In genomic region chr15:51356983-51357382, GRCh38 we compare ENCODE assay signal across 23 cellular contexts. TPM values are rescaled to one million over a fixed set of nuclear protein-coding genes. Genes with fewer than 3 reads are reported as not detected.
"Had no signal": no experiment of that assay in that cellular context is flagged by ENCODE, and none has a peak within 500 bp of the region (broad histone marks: within the 10 kb centered on the region; RNA-seq: fewer than 3 reads in every experiment).

No MANE protein-coding gene starts in this region.

- FAIRE-seq: endometrium had no signal

- H3K4me3 Mint-ChIP-seq: activated CD4-positive, alpha-beta memory T cell treated with anti-CD3 and anti-CD28 coated beads, Interleukin-2, amount 10 ng/mL, durations not matched to agents 7 days and 5 days; activated naive CD4-positive, alpha-beta T cell treated with anti-CD3 and anti-CD28 coated beads, Interleukin-2, amount 50 U/mL, for 24 hours; activated T-cell treated with anti-CD3 and anti-CD28 coated beads, Interleukin-2, amount 50 U/mL, for 4 hours; memory B cell; nephron had no signal

- H3K27ac Mint-ChIP-seq: activated CD4-positive, alpha-beta memory T cell treated with anti-CD3 and anti-CD28 coated beads, Interleukin-2, amount 10 ng/mL, durations not matched to agents 7 days and 5 days; activated naive CD4-positive, alpha-beta T cell treated with anti-CD3 and anti-CD28 coated beads, Interleukin-2, amount 50 U/mL, for 24 hours; memory B cell; nephron had no signal

- H3K27ac ChIP-seq: body of pancreas, colonic mucosa, left ventricle myocardium inferior, skin epidermis, tibial nerve, WERI-Rb-1 had no signal

- H3K27me3 ChIP-seq: body of pancreas, colonic mucosa, tibial nerve had no signal

- ATAC-seq: activated T-cell treated with anti-CD3 and anti-CD28 coated beads, Interleukin-2, amount 50 U/mL, for 4 hours; body of pancreas had no signal

- H3K36me3 ChIP-seq: colonic mucosa, left ventricle myocardium inferior, tibial nerve, WERI-Rb-1 had no signal

- H3K4me1 Mint-ChIP-seq: activated CD4-positive, alpha-beta memory T cell treated with anti-CD3 and anti-CD28 coated beads, Interleukin-2, amount 10 ng/mL, durations not matched to agents 7 days and 5 days; activated naive CD4-positive, alpha-beta T cell treated with anti-CD3 and anti-CD28 coated beads, Interleukin-2, amount 50 U/mL, for 24 hours had no signal

- H3K4me3 ChIP-seq: body of pancreas, colonic mucosa, left ventricle myocardium inferior, skin epidermis, tibial nerve had no signal

- H3K4me1 ChIP-seq: colonic mucosa had no signal

- H3K9me3 ChIP-seq: body of pancreas, colonic mucosa, left ventricle myocardium inferior, tibial nerve had no signal

- DNase-seq: activated CD4-positive, alpha-beta memory T cell treated with anti-CD3 and anti-CD28 coated beads, Interleukin-2, amount 10 ng/mL, durations not matched to agents 7 days and 5 days; activated CD4-positive, alpha-beta T cell treated with anti-CD3 and anti-CD28 coated beads for 4 hours; activated effector memory CD4-positive, alpha-beta T cell treated with Interleukin-2 at 50 U/mL for 16 hours; activated T-cell treated with anti-CD3 and anti-CD28 coated beads, Interleukin-2, amount 50 U/mL, for 4 hours; body of pancreas; caudate nucleus; colonic mucosa; hippocampal formation; left ventricle myocardium inferior; nucleus accumbens; stimulated activated CD4-positive, alpha-beta T cell treated with anti-CD3 and anti-CD28 coated beads, Interleukin-4, amount 100 ng/mL, for 24 hours; stimulated activated naive CD4-positive, alpha-beta T cell treated with Interleukin-2 at 50 U/mL for 16 hours; substantia nigra; WERI-Rb-1 had no signal

- H3K36me3 Mint-ChIP-seq: activated naive CD4-positive, alpha-beta T cell treated with anti-CD3 and anti-CD28 coated beads, Interleukin-2, amount 50 U/mL, for 24 hours; memory B cell had no signal

- H3K9me3 Mint-ChIP-seq: activated CD4-positive, alpha-beta memory T cell treated with anti-CD3 and anti-CD28 coated beads, Interleukin-2, amount 10 ng/mL, durations not matched to agents 7 days and 5 days; activated naive CD4-positive, alpha-beta T cell treated with anti-CD3 and anti-CD28 coated beads, Interleukin-2, amount 50 U/mL, for 24 hours; activated T-cell treated with anti-CD3 and anti-CD28 coated beads, Interleukin-2, amount 50 U/mL, for 4 hours; memory B cell had no signal

RNA-seq across cellular contexts. Expression of gene GLDN, which starts 15.5 kb away (rescaled TPM):
- total RNA-seq: activated CD4-positive, alpha-beta memory T cell treated with anti-CD3 and anti-CD28 coated beads, Interleukin-2, amount 10 ng/mL, durations not matched to agents 7 days and 5 days; kidney epithelial cell; T-helper 1 cell treated with Interleukin-12 subunit alpha and Interleukin-12 subunit beta and Interleukin-4 antibody, amounts not matched to agents 30 ng/mL and 1 ng/mL, for 36 hours had no signal

RNA-seq across cellular contexts. Expression of gene CYP19A1, which starts 18.6 kb away (rescaled TPM):
- total RNA-seq: activated CD4-positive, alpha-beta memory T cell treated with anti-CD3 and anti-CD28 coated beads, Interleukin-2, amount 10 ng/mL, durations not matched to agents 7 days and 5 days; colonic mucosa; fibroblast of villous mesenchyme; kidney epithelial cell had no signal
